In genomic region chr2:43139501-43139900, GRCh38 we compare ENCODE assay signal across 1 cellular context.
TF ChIP-seq lines count a peak whose summit lies in the region.

No MANE protein-coding gene starts in this region.

TF ChIP-seq in IMR-90, 13 proteins besides CTCF, POLR2A, EP300 and RAD21 (continued from another document):
- TF ChIP-seq USF2 (IDR thresholded peaks at IDR 0.05; ENCODE audit: low read depth, low read length) (no peak), MAFK (IDR thresholded peaks at IDR 0.05; ENCODE audit: low read depth, low read length) (no peak), CEBPB (IDR thresholded peaks at IDR 0.05; ENCODE audit: low read depth, low read length) (no peak), ELK1 (IDR thresholded peaks at IDR 0.05; ENCODE audit: borderline replicate concordance, low read depth, low read length) (no peak), MXI1 (IDR thresholded peaks at IDR 0.05; ENCODE audit: borderline replicate concordance, low read depth, low read length) (no peak)
